38 cellular contexts compared by ENCODE assay signal in the genomic region with DNA sequence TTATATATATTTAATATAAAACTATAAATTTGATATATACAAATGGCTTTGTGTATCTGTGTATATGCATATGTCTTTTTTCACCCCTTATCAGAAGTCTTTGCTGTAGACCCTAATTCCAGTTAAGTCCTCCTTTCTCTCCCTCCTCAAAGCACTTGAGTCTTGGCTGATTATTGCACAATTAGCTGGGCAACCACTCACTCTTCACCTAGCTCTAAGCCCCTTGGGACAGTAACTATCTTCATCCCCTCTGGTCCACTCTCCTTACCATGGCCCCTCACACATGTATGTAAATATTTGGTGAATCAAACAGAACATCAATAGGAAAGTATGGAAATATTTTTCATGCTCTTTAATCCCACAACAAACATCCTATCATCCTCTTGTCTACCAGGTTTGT. TPM values are rescaled to one million over a fixed set of nuclear protein-coding genes. Genes with fewer than 3 reads are reported as not detected.
"Had no signal": no experiment of that assay in that cellular context is flagged by ENCODE, and none has a peak within 500 bp of the region (broad histone marks: within the 10 kb centered on the region; RNA-seq: fewer than 3 reads in every experiment).

No MANE protein-coding gene starts in this region.

- H3K4me3 Mint-ChIP-seq: activated CD4-positive, alpha-beta memory T cell treated with anti-CD3 and anti-CD28 coated beads for 36 hours; activated CD4-positive, alpha-beta T cell treated with anti-CD3 and anti-CD28 coated beads for 36 hours; activated CD4-positive, alpha-beta T cell treated with anti-CD3 and anti-CD28 coated beads, Interleukin-2, amount 10 ng/mL, durations not matched to agents 7 days and 5 days; activated CD8-positive, alpha-beta T cell treated with anti-CD3 and anti-CD28 coated beads for 36 hours; activated naive CD4-positive, alpha-beta T cell treated with anti-CD3 and anti-CD28 coated beads for 36 hours; activated naive CD8-positive, alpha-beta T cell treated with anti-CD3 and anti-CD28 coated beads for 36 hours; activated T-cell treated with anti-CD3 and anti-CD28 coated beads, Interleukin-2, amount 50 U/mL, for 4 hours; activated T-cell treated with anti-CD3 and anti-CD28 coated beads, Interleukin-2, amount 50 U/mL, for 72 hours; activated T-helper 1 cell treated with anti-CD3 and anti-CD28 coated beads, Interleukin-12 subunit alpha, Interleukin-12 subunit beta, Interleukin-2, Interleukin-4 antibody, amounts not matched to agents 30 ng/mL and 10 ng/mL and 1 ng/mL, durations not matched to agents 14 hours and 24 hours and 36 hours; activated T-helper 17 cell treated with anti-CD3 and anti-CD28 coated beads, Interleukin-2, amount 50 U/mL, for 72 hours; T-helper 1 cell treated with Interleukin-12 subunit alpha and Interleukin-12 subunit beta and Interleukin-4 antibody, amounts not matched to agents 30 μg/mL and 1 μg/mL, for 36 hours; T-helper 2 cell treated with Interferon-gamma antibody and Interleukin-4, amounts not matched to agents 5 μg/mL and 100 μg/mL, for 36 hours; WTC11 had no signal

- H3K27ac ChIP-seq: adrenal gland, body of pancreas, brain microvascular endothelial cell, breast epithelium, WERI-Rb-1 had no signal

- DNase-seq: activated CD4-positive, alpha-beta memory T cell treated with anti-CD3 and anti-CD28 coated beads for 36 hours; activated CD4-positive, alpha-beta T cell treated with anti-CD3 and anti-CD28 coated beads for 1 hour; activated CD4-positive, alpha-beta T cell treated with anti-CD3 and anti-CD28 coated beads for 36 hours; activated CD4-positive, alpha-beta T cell treated with anti-CD3 and anti-CD28 coated beads for 48 hours; activated CD4-positive, alpha-beta T cell treated with anti-CD3 and anti-CD28 coated beads, Interleukin-2, amount 10 ng/mL, durations not matched to agents 7 days and 5 days; activated CD4-positive, CD25-positive, alpha-beta regulatory T cell; activated CD8-positive, alpha-beta memory T cell treated with anti-CD3 and anti-CD28 coated beads, Interleukin-2, amount 50 U/mL, for 4 hours; activated CD8-positive, alpha-beta T cell treated with anti-CD3 and anti-CD28 coated beads for 36 hours; activated effector memory CD4-positive, alpha-beta T cell treated with anti-CD3 and anti-CD28 coated beads, Interleukin-2, amount 50 U/mL, for 16 hours; activated gamma-delta T cell treated with Interleukin-2 at 50 U/mL for 16 hours; activated naive CD4-positive, alpha-beta T cell; activated naive CD4-positive, alpha-beta T cell treated with anti-CD3 and anti-CD28 coated beads for 36 hours; activated naive CD4-positive, alpha-beta T cell treated with anti-CD3 and anti-CD28 coated beads, Interleukin-2, amount 50 U/mL, for 16 hours; activated naive CD8-positive, alpha-beta T cell treated with anti-CD3 and anti-CD28 coated beads for 36 hours; activated T-cell treated with anti-CD3 and anti-CD28 coated beads for 4 hours; activated T-cell treated with anti-CD3 and anti-CD28 coated beads, Interleukin-2, amount 50 U/mL, for 1 hour; activated T-cell treated with anti-CD3 and anti-CD28 coated beads, Interleukin-2, amount 50 U/mL, for 4 hours; activated T-cell treated with anti-CD3 and anti-CD28 coated beads, Interleukin-2, amount 50 U/mL, for 72 hours; adrenal gland; amniotic stem cell; aorta; body of pancreas; brain microvascular endothelial cell; central memory CD4-positive, alpha-beta T cell; T-helper 1 cell; T-helper 2 cell; T-helper 9 cell; WERI-Rb-1 had no signal

- H3K9me3 ChIP-seq: adrenal gland, body of pancreas, breast epithelium had no signal

- H3K36me3 ChIP-seq: adrenal gland, brain microvascular endothelial cell, breast epithelium, WERI-Rb-1 had no signal

- H3K4me1 Mint-ChIP-seq: activated CD4-positive, alpha-beta T cell treated with anti-CD3 and anti-CD28 coated beads, Interleukin-2, amount 10 ng/mL, durations not matched to agents 7 days and 5 days; activated T-helper 17 cell treated with anti-CD3 and anti-CD28 coated beads, Interleukin-2, amount 50 U/mL, for 72 hours had no signal

- H3K27me3 Mint-ChIP-seq: activated CD4-positive, alpha-beta memory T cell treated with anti-CD3 and anti-CD28 coated beads for 36 hours; activated CD4-positive, alpha-beta T cell treated with anti-CD3 and anti-CD28 coated beads for 36 hours; activated CD4-positive, alpha-beta T cell treated with anti-CD3 and anti-CD28 coated beads, Interleukin-2, amount 10 ng/mL, durations not matched to agents 7 days and 5 days; activated CD8-positive, alpha-beta T cell treated with anti-CD3 and anti-CD28 coated beads for 36 hours; activated naive CD8-positive, alpha-beta T cell treated with anti-CD3 and anti-CD28 coated beads for 36 hours; activated T-helper 17 cell treated with anti-CD3 and anti-CD28 coated beads, Interleukin-2, amount 50 U/mL, for 72 hours had no signal

- FAIRE-seq: astrocyte had no signal

- H3K4me3 ChIP-seq: adrenal gland, body of pancreas, breast epithelium had no signal

- H3K9me3 Mint-ChIP-seq: activated CD4-positive, alpha-beta memory T cell treated with anti-CD3 and anti-CD28 coated beads for 36 hours; activated CD4-positive, alpha-beta T cell treated with anti-CD3 and anti-CD28 coated beads, Interleukin-2, amount 10 ng/mL, durations not matched to agents 7 days and 5 days; activated CD8-positive, alpha-beta T cell treated with anti-CD3 and anti-CD28 coated beads for 36 hours; activated naive CD4-positive, alpha-beta T cell treated with anti-CD3 and anti-CD28 coated beads for 36 hours; activated naive CD8-positive, alpha-beta T cell treated with anti-CD3 and anti-CD28 coated beads for 36 hours; activated T-cell treated with anti-CD3 and anti-CD28 coated beads, Interleukin-2, amount 50 U/mL, for 4 hours; activated T-helper 1 cell treated with anti-CD3 and anti-CD28 coated beads, Interleukin-12 subunit alpha, Interleukin-12 subunit beta, Interleukin-2, Interleukin-4 antibody, amounts not matched to agents 30 ng/mL and 10 ng/mL and 1 ng/mL, durations not matched to agents 14 hours and 24 hours and 36 hours; activated T-helper 17 cell treated with anti-CD3 and anti-CD28 coated beads, Interleukin-2, amount 50 U/mL, for 72 hours; T-helper 1 cell treated with Interleukin-12 subunit alpha and Interleukin-12 subunit beta and Interleukin-4 antibody, amounts not matched to agents 30 μg/mL and 1 μg/mL, for 36 hours; T-helper 2 cell treated with Interferon-gamma antibody and Interleukin-4, amounts not matched to agents 5 μg/mL and 100 μg/mL, for 36 hours; WTC11 had no signal

- H3K27ac Mint-ChIP-seq: activated CD4-positive, alpha-beta memory T cell treated with anti-CD3 and anti-CD28 coated beads for 36 hours; activated CD4-positive, alpha-beta T cell treated with anti-CD3 and anti-CD28 coated beads for 36 hours; activated CD4-positive, alpha-beta T cell treated with anti-CD3 and anti-CD28 coated beads, Interleukin-2, amount 10 ng/mL, durations not matched to agents 7 days and 5 days; activated CD8-positive, alpha-beta T cell treated with anti-CD3 and anti-CD28 coated beads for 36 hours; activated naive CD4-positive, alpha-beta T cell treated with anti-CD3 and anti-CD28 coated beads for 36 hours; activated naive CD4-positive, alpha-beta T cell treated with anti-CD3 and anti-CD28 coated beads, Interleukin-2, amount 50 U/mL, for 72 hours; activated naive CD8-positive, alpha-beta T cell treated with anti-CD3 and anti-CD28 coated beads for 36 hours; activated T-cell treated with anti-CD3 and anti-CD28 coated beads, Interleukin-2, amount 50 U/mL, for 72 hours; activated T-helper 1 cell treated with anti-CD3 and anti-CD28 coated beads, Interleukin-12 subunit alpha, Interleukin-12 subunit beta, Interleukin-2, Interleukin-4 antibody, amounts not matched to agents 30 ng/mL and 10 ng/mL and 1 ng/mL, durations not matched to agents 14 hours and 24 hours and 36 hours; activated T-helper 17 cell treated with anti-CD3 and anti-CD28 coated beads, Interleukin-2, amount 50 U/mL, for 72 hours; T-helper 1 cell treated with Interleukin-12 subunit alpha and Interleukin-12 subunit beta and Interleukin-4 antibody, amounts not matched to agents 30 μg/mL and 1 μg/mL, for 36 hours; T-helper 2 cell treated with Interferon-gamma antibody and Interleukin-4, amounts not matched to agents 5 μg/mL and 100 μg/mL, for 36 hours; WTC11 had no signal

- H3K4me1 ChIP-seq: adrenal gland, breast epithelium had no signal

- H3K27me3 ChIP-seq: adrenal gland, body of pancreas, brain microvascular endothelial cell, breast epithelium had no signal

- ATAC-seq: activated CD4-positive, alpha-beta T cell treated with anti-CD3 and anti-CD28 coated beads for 36 hours; activated CD4-positive, CD25-positive, alpha-beta regulatory T cell treated with anti-CD3 and anti-CD28 coated beads, Interleukin-2, amount 50 U/mL, for 24 hours; activated CD8-positive, alpha-beta T cell treated with anti-CD3 and anti-CD28 coated beads for 36 hours; activated naive CD4-positive, alpha-beta T cell treated with anti-CD3 and anti-CD28 coated beads, Interleukin-2, amount 50 U/mL, for 72 hours; activated T-cell treated with anti-CD3 and anti-CD28 coated beads, Interleukin-2, amount 50 U/mL, for 4 hours; activated T-cell treated with anti-CD3 and anti-CD28 coated beads, Interleukin-2, amount 50 U/mL, for 72 hours; activated T-helper 17 cell treated with anti-CD3 and anti-CD28 coated beads, Interleukin-2, amount 50 U/mL, for 72 hours; body of pancreas; WTC11 had no signal

- H3K36me3 Mint-ChIP-seq: WTC11 had no signal

RNA-seq across cellular contexts. Expression of a gene that starts 0.9 kb away (rescaled TPM):
- total RNA-seq: activated CD4-positive, alpha-beta memory T cell treated with anti-CD3 and anti-CD28 coated beads for 36 hours; activated CD8-positive, alpha-beta T cell treated with anti-CD3 and anti-CD28 coated beads for 36 hours; activated naive CD4-positive, alpha-beta T cell treated with anti-CD3 and anti-CD28 coated beads for 36 hours; activated naive CD8-positive, alpha-beta T cell treated with anti-CD3 and anti-CD28 coated beads for 36 hours; activated T-cell treated with anti-CD3 and anti-CD28 coated beads, Interleukin-2, amount 50 U/mL, for 4 hours; activated T-helper 1 cell treated with anti-CD3 and anti-CD28 coated beads, Interleukin-12 subunit alpha, Interleukin-12 subunit beta, Interleukin-2, Interleukin-4 antibody, amounts not matched to agents 30 ng/mL and 10 ng/mL and 1 ng/mL, durations not matched to agents 14 hours and 24 hours and 36 hours; adrenal gland; aorta; astrocyte; body of pancreas; breast epithelium; cardiac septum; WTC11 had no signal
- polyA plus RNA-seq: adrenal gland, aorta had no signal
